1 cellular context compared by ENCODE assay signal in genomic region chr9:121748727-121749546, GRCh38.
TF ChIP-seq lines count a peak whose summit lies in the region.

No MANE protein-coding gene starts in this region.

TF ChIP-seq in WTC11, 78 proteins besides CTCF, POLR2A, EP300 and RAD21 (continued from another document):
- TF ChIP-seq FOXP1 (CRISPR knock-in tag; IDR thresholded peaks at IDR 0.05; ENCODE audit: borderline replicate concordance) (no peak), ATF2 (CRISPR knock-in tag; IDR thresholded peaks at IDR 0.05; ENCODE audit: borderline replicate concordance, low read depth) (no peak), GRHL2 (CRISPR knock-in tag; IDR thresholded peaks at IDR 0.05; ENCODE audit: insufficient replicate concordance, severe bottlenecking) (no peak), TP53 (CRISPR knock-in tag; IDR thresholded peaks at IDR 0.05) (no peak), ZSCAN18 (CRISPR knock-in tag; IDR thresholded peaks at IDR 0.05) (no peak), MXD4 (CRISPR knock-in tag; IDR thresholded peaks at IDR 0.05; ENCODE audit: borderline replicate concordance) (no peak), CREB1 (CRISPR knock-in tag; IDR thresholded peaks at IDR 0.05) (no peak), ZNF396 (CRISPR knock-in tag; IDR thresholded peaks at IDR 0.05; ENCODE audit: borderline replicate concordance) (no peak), CDX4 (CRISPR knock-in tag; IDR thresholded peaks at IDR 0.05; ENCODE audit: borderline replicate concordance) (no peak), ATF6 (CRISPR knock-in tag; IDR thresholded peaks at IDR 0.05) (no peak), HMGXB4 (CRISPR knock-in tag; IDR thresholded peaks at IDR 0.05) (no peak)
